Comparison of ENCODE assay signal across 9 cellular contexts in genomic region chr2:188512456-188512855, GRCh38.
DNase-seq lines count a peak whose midpoint lies in the region; ATAC-seq, FAIRE-seq and TF ChIP-seq lines count a peak whose summit lies in the region.
"Had no signal": no experiment of that assay in that cellular context is flagged by ENCODE, and none has a peak within 500 bp of the region (broad histone marks: within the 10 kb centered on the region; RNA-seq: fewer than 3 reads in every experiment).

No MANE protein-coding gene starts in this region.

- peaks cover 6% of the 10 kb centered on the region for H3K79me2 ChIP-seq in neural progenitor cell (ENCODE audit: low read depth)

- no peaks in the 10 kb centered on the region for H3K36me3 Mint-ChIP-seq in neural progenitor cell

- H3K27ac ChIP-seq in neural progenitor cell = no peak overlapping the region

- no peak overlapping the region for H3K4me2 ChIP-seq in neural progenitor cell

- H3K4me1 Mint-ChIP-seq in neural progenitor cell = peaks cover 14% of the 10 kb centered on the region
- H3K4me1 Mint-ChIP-seq: activated B cell treated with CpG ODN at 0.5 μM for 24 hours had no signal

- H4K20me1 ChIP-seq in neural progenitor cell (ENCODE audit: low read depth) = no peaks in the 10 kb centered on the region

- no peaks in the 10 kb centered on the region for H3K9me3 Mint-ChIP-seq in neural progenitor cell
- H3K9me3 Mint-ChIP-seq: activated B cell treated with CpG ODN at 0.5 μM for 24 hours had no signal

- no peak overlapping the region for H3K9ac ChIP-seq in neural progenitor cell

- TF ChIP-seq CTCF in GM12874 (IDR thresholded peaks at IDR 0.05; ENCODE audit: insufficient read depth, low read depth, low read length) = 0 out of 2 replicates have a peak, but pooled peaks have one; percentile 9
- TF ChIP-seq CTCF in neural progenitor cell (IDR thresholded peaks at IDR 0.05) = peak; percentile 72

- H3K36me3 ChIP-seq in neural progenitor cell = no peaks in the 10 kb centered on the region

- H3K27me3 Mint-ChIP-seq in neural progenitor cell (ENCODE audit: insufficient read depth, low read depth) = no peaks in the 10 kb centered on the region
- H3K27me3 Mint-ChIP-seq: activated B cell treated with CpG ODN at 0.5 μM for 24 hours had no signal

- H3K27ac Mint-ChIP-seq in neural progenitor cell = no peak overlapping the region
- H3K27ac Mint-ChIP-seq: activated B cell treated with CpG ODN at 0.5 μM for 24 hours had no signal

- H3K4me3 ChIP-seq in neural progenitor cell = no peak overlapping the region

- ATAC-seq in HG03097 (IDR thresholded peaks at IDR 0.05; ENCODE audit: low FRiP score, unreplicated experiment) = peak; percentile 60
- no peak for ATAC-seq in GM18520 (IDR thresholded peaks at IDR 0.05; ENCODE audit: unreplicated experiment)
- ATAC-seq in HG02852 (IDR thresholded peaks at IDR 0.05; ENCODE audit: unreplicated experiment) = no peak

- no peaks in the 10 kb centered on the region for H3F3A ChIP-seq in neural progenitor cell (ENCODE audit: low read depth)

- H2AFZ ChIP-seq in neural progenitor cell (replicated peaks) = no peak overlapping the region

- FAIRE-seq in colon (lab: Jason Lieb, UNC) = peak; percentile 91

- H3K27me3 ChIP-seq in neural progenitor cell = no peaks in the 10 kb centered on the region

- H3K9me3 ChIP-seq in neural progenitor cell (ENCODE audit: low read depth) = no peaks in the 10 kb centered on the region

- no peak overlapping the region for H3K4me3 Mint-ChIP-seq in neural progenitor cell
- H3K4me3 Mint-ChIP-seq: activated B cell treated with CpG ODN at 0.5 μM for 24 hours had no signal

- peak; percentile 72 for DNase-seq in NCI-H69 (lab: John Stamatoyannopoulos, UW)
- DNase-seq in neural progenitor cell (ENCODE audit: low spot score) = peak; percentile 40
- no peak for DNase-seq in NCI-H187 treated with DMSO at 0.1 percent for 48 hours (lab: John Stamatoyannopoulos, UW)
- DNase-seq: activated B cell treated with CpG ODN at 0.5 μM for 24 hours had no signal

- H3K4me1 ChIP-seq in neural progenitor cell = peaks cover 7% of the 10 kb centered on the region
